In genomic region chr18:70183441-70183840, GRCh38 we compare ENCODE assay signal across 21 cellular contexts. TPM values are rescaled to one million over a fixed set of nuclear protein-coding genes. Genes with fewer than 3 reads are reported as not detected.
A peak's percentile ranks its signal among the peaks of the same experiment; 100 is the strongest.
DNase-seq lines count a peak whose midpoint lies in the region; ATAC-seq and TF ChIP-seq lines count a peak whose summit lies in the region.
"Had no signal": no experiment of that assay in that cellular context is flagged by ENCODE, and none has a peak within 500 bp of the region (broad histone marks: within the 10 kb centered on the region; RNA-seq: fewer than 3 reads in every experiment).

No MANE protein-coding gene starts in this region.

- H3K27me3 ChIP-seq in spleen (replicated peaks in 1 of 7): no peaks in the 10 kb centered on the region
- H3K27me3 ChIP-seq in gastroesophageal sphincter: no peaks in the 10 kb centered on the region
- H3K27me3 ChIP-seq: SJCRH30 had no signal

- no peak for ATAC-seq in activated CD8-positive, alpha-beta memory T cell treated with anti-CD3 and anti-CD28 coated beads, Interleukin-2, amount 10 ng/mL, durations not matched to agents 7 days and 5 days
- ATAC-seq in stimulated activated effector memory CD8-positive, alpha-beta T cell treated with anti-CD3 and anti-CD28 coated beads, Interleukin-12 subunit alpha, Interleukin-12 subunit beta, amount 100 ng/mL, for 72 hours: no peak
- ATAC-seq in gastroesophageal sphincter: no peak
- ATAC-seq: GM23338, K562 had no signal

- no peaks in the 10 kb centered on the region for H3K9me3 Mint-ChIP-seq in activated CD8-positive, alpha-beta memory T cell treated with anti-CD3 and anti-CD28 coated beads, Interleukin-2, amount 10 ng/mL, durations not matched to agents 7 days and 5 days (ENCODE audit: low read depth)
- H3K9me3 Mint-ChIP-seq in stimulated activated effector memory CD8-positive, alpha-beta T cell treated with anti-CD3 and anti-CD28 coated beads, Interleukin-12 subunit alpha, Interleukin-12 subunit beta, amount 100 ng/mL, for 72 hours: no peaks in the 10 kb centered on the region
- H3K9me3 Mint-ChIP-seq: GM23338 had no signal

- intact Hi-C loops in spleen (cut with DNase I; ENCODE audit: low total_unique reads): no loop called here

- TF ChIP-seq CTCF in spleen (IDR thresholded peaks at IDR 0.05 in 8 of 11, conservative IDR thresholded peaks at IDR 0.05 in 3 of 11) (no peak), gastroesophageal sphincter (IDR thresholded peaks at IDR 0.05) (no peak)

- no peak overlapping the region for H3K4me3 Mint-ChIP-seq in activated CD8-positive, alpha-beta memory T cell treated with anti-CD3 and anti-CD28 coated beads, Interleukin-2, amount 10 ng/mL, durations not matched to agents 7 days and 5 days
- no peak overlapping the region for H3K4me3 Mint-ChIP-seq in stimulated activated effector memory CD8-positive, alpha-beta T cell treated with anti-CD3 and anti-CD28 coated beads, Interleukin-12 subunit alpha, Interleukin-12 subunit beta, amount 100 ng/mL, for 72 hours
- H3K4me3 Mint-ChIP-seq: GM23338 had no signal

- H3K4me3 ChIP-seq in Jurkat, Clone E6-1 (ENCODE audit: low read length): no peak overlapping the region
- H3K4me3 ChIP-seq in spleen: no peak overlapping the region
- no peak overlapping the region for H3K4me3 ChIP-seq in gastroesophageal sphincter
- H3K4me3 ChIP-seq: GM23338, HAP-1, K562, SJCRH30 had no signal

- H3K36me3 Mint-ChIP-seq in activated CD8-positive, alpha-beta memory T cell treated with anti-CD3 and anti-CD28 coated beads, Interleukin-2, amount 10 ng/mL, durations not matched to agents 7 days and 5 days: peaks cover 50% of the 10 kb centered on the region
- H3K36me3 Mint-ChIP-seq in stimulated activated effector memory CD8-positive, alpha-beta T cell treated with anti-CD3 and anti-CD28 coated beads, Interleukin-12 subunit alpha, Interleukin-12 subunit beta, amount 100 ng/mL, for 72 hours: peaks cover 78% of the 10 kb centered on the region

- H3K4me1 Mint-ChIP-seq in activated CD8-positive, alpha-beta memory T cell treated with anti-CD3 and anti-CD28 coated beads, Interleukin-2, amount 10 ng/mL, durations not matched to agents 7 days and 5 days: peaks cover 15% of the 10 kb centered on the region
- peaks cover 8% of the 10 kb centered on the region for H3K4me1 Mint-ChIP-seq in stimulated activated effector memory CD8-positive, alpha-beta T cell treated with anti-CD3 and anti-CD28 coated beads, Interleukin-12 subunit alpha, Interleukin-12 subunit beta, amount 100 ng/mL, for 72 hours
- H3K4me1 Mint-ChIP-seq: GM23338 had no signal

- H3K36me3 ChIP-seq in spleen (peaks cover 0 to 61% (median 31%) of the 10 kb centered on the region in 6 donors), gastroesophageal sphincter (peaks cover 0 to 40% of the 10 kb centered on the region in 2 donors)

- H3K9me3 ChIP-seq in spleen (no peaks in the 10 kb centered on the region), gastroesophageal sphincter (no peaks in the 10 kb centered on the region)
- H3K9me3 ChIP-seq: HAP-1, SJCRH30 had no signal

- 68 to 98% (median 84%) methylated on average over 2 of the region's 2 CpGs for WGBS in spleen, 5 donors
- WGBS in gastroesophageal sphincter (ENCODE audit: low coverage in 1 of 2), 2 donors: 83 to 100% methylated on average over 1 to 2 of the region's 2 CpGs

- CTCF ChIA-PET in activated CD8-positive, alpha-beta memory T cell treated with anti-CD3 and anti-CD28 coated beads, Interleukin-2, amount 10 ng/mL, durations not matched to agents 7 days and 5 days (lab: Charles Lee): interaction anchor here (2.0 kb wide), 1 partner anchor 11 kb away, joined by 13 read pairs; no protein-coding TSS in a partner anchor

- H3K27ac Mint-ChIP-seq in activated CD8-positive, alpha-beta memory T cell treated with anti-CD3 and anti-CD28 coated beads, Interleukin-2, amount 10 ng/mL, durations not matched to agents 7 days and 5 days: peak overlapping the region; percentile 13
- peak overlapping the region; percentile 29 for H3K27ac Mint-ChIP-seq in stimulated activated effector memory CD8-positive, alpha-beta T cell treated with anti-CD3 and anti-CD28 coated beads, Interleukin-12 subunit alpha, Interleukin-12 subunit beta, amount 100 ng/mL, for 72 hours
- H3K27ac Mint-ChIP-seq: GM23338 had no signal

- H3K4me1 ChIP-seq in spleen (no peaks in the 10 kb centered on the region), gastroesophageal sphincter (no peaks in the 10 kb centered on the region)
- H3K4me1 ChIP-seq: HAP-1, SJCRH30 had no signal

- H3K27ac ChIP-seq in spleen (no peak overlapping the region), gastroesophageal sphincter (no peak overlapping the region)
- H3K27ac ChIP-seq: 22Rv1, SJCRH30 had no signal

- DNase-seq in activated CD8-positive, alpha-beta memory T cell treated with anti-CD3 and anti-CD28 coated beads, Interleukin-2, amount 10 ng/mL, durations not matched to agents 7 days and 5 days: no peak
- no peak for DNase-seq in activated CD8-positive, alpha-beta memory T cell treated with anti-CD3 and anti-CD28 coated beads, Interleukin-2, amount 50 U/mL, for 48 hours
- peak; percentile 78 for DNase-seq in Jurkat, Clone E6-1 (ENCODE audit: low read depth, low spot score)
- DNase-seq in amniotic epithelial cell (ENCODE audit: low read depth) (peak; percentile 49), spleen (no peak), DMS153 treated with DMSO at 0.1 percent for 48 hours (lab: John Stamatoyannopoulos, UW; ENCODE audit: unreplicated experiment) (no peak)
- no peak for DNase-seq in stimulated activated effector memory CD8-positive, alpha-beta T cell treated with anti-CD3 and anti-CD28 coated beads, Interleukin-12 subunit alpha, Interleukin-12 subunit beta, amount 100 ng/mL, for 72 hours (ENCODE audit: low spot score in 2 of 2)
- DNase-seq: DMS153, MM.1S, NCI-H1417, NCI-H1694 treated with DMSO at 0.1 percent for 48 hours, NCI-H2081, NCI-H226, NCI-H510A, NCI-H69, SJCRH30 had no signal

- no peak for TF ChIP-seq POLR2A in spleen (IDR thresholded peaks at IDR 0.05)
- TF ChIP-seq POLR2A in gastroesophageal sphincter (IDR thresholded peaks at IDR 0.05): no peak

- H3K27me3 Mint-ChIP-seq in activated CD8-positive, alpha-beta memory T cell treated with anti-CD3 and anti-CD28 coated beads, Interleukin-2, amount 10 ng/mL, durations not matched to agents 7 days and 5 days: no peaks in the 10 kb centered on the region

- no peak for TF ChIP-seq EP300 in gastroesophageal sphincter (IDR thresholded peaks at IDR 0.05)

RNA-seq across cellular contexts. Expression of gene RTTN, which starts 22.0 kb away (rescaled TPM):
- 10 to 100 TPM; 30.3 to 42.3 TPM for total RNA-seq in activated CD8-positive, alpha-beta memory T cell treated with anti-CD3 and anti-CD28 coated beads, Interleukin-2, amount 10 ng/mL, durations not matched to agents 7 days and 5 days
- 17.5 TPM for polyA plus RNA-seq in Jurkat, Clone E6-1 (2012; ENCODE audit: insufficient read depth, insufficient read length)
- total RNA-seq in spleen (10 to 100 TPM; 14.6 to 32.3 (median 26.4) TPM), gastroesophageal sphincter (10 to 100 TPM in 2 of 4 donors, 1 to 10 TPM in 2; 5.2 to 27.9 (median 10.5) TPM)
- 1 to 10 TPM; 4.0 to 4.9 (median 4.2) TPM for polyA plus RNA-seq in spleen

Comparison
In these comparisons a context has a peak if more than half of its experiments do, and no peak if none do; other contexts are left out.
1. DNase-seq: peak in Jurkat, Clone E6-1 (single experiment) and amniotic epithelial cell (single experiment); none in activated CD8-positive, alpha-beta memory T cell treated with anti-CD3 and anti-CD28 coated beads, Interleukin-2, amount 10 ng/mL, durations not matched to agents 7 days and 5 days (single experiment), activated CD8-positive, alpha-beta memory T cell treated with anti-CD3 and anti-CD28 coated beads, Interleukin-2, amount 50 U/mL, for 48 hours (single experiment), stimulated activated effector memory CD8-positive, alpha-beta T cell treated with anti-CD3 and anti-CD28 coated beads, Interleukin-12 subunit alpha, Interleukin-12 subunit beta, amount 100 ng/mL, for 72 hours (0 of 2), spleen (single experiment) and DMS153 treated with DMSO at 0.1 percent for 48 hours (single experiment).